8 cellular contexts compared by ENCODE assay signal in the genomic region with DNA sequence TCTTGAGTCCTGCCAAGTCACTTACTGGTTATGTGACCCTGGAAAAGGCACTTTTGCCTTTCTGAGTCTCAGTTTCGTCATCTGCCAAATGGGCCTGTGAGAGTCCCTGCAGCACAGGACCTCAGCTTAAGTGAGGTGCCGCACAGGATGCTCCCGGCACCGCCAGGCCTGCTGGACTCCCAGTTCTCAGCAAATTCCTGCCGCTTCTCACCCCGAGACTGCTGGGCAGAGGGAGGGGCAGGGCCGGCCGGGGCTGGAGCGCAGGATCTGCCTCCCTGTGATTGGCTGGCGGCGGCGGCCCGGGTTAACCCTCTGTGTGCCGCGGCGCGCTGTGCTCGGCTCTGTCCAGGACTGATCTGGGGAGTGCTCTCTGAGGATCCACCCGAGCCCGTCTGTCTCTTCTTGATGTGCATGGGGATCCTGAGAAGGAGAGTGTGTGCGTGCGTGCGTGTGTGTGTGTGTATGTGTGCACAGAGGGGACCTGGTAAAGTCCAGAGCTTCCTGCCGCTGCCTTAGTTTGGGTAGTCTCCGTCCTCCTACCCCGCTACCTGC. TPM values are rescaled to one million over a fixed set of nuclear protein-coding genes. Genes with fewer than 3 reads are reported as not detected.
DNase-seq lines count a peak whose midpoint lies in the region; ATAC-seq and TF ChIP-seq lines count a peak whose summit lies in the region.

No MANE protein-coding gene starts in this region.

- peaks cover 90% of the 10 kb centered on the region for H3K36me3 ChIP-seq in DND-41 (ENCODE audit: insufficient read depth, low read length)
- peaks cover 12% of the 10 kb centered on the region for H3K36me3 ChIP-seq in Panc1 (ENCODE audit: control insufficient read depth, insufficient read depth, low read length)
- peaks cover 3% of the 10 kb centered on the region for H3K36me3 ChIP-seq in kidney epithelial cell (ENCODE audit: control insufficient read depth, insufficient read depth, low read length)

- DNase-seq in DND-41, result no peak
- DNase-seq in HCEC 1CT, result peak; percentile 71
- DNase-seq in Panc1 (ENCODE audit: low read depth, low spot score), result no peak
- DNase-seq in cerebellum (ENCODE audit: low spot score), result peak; percentile 93
- DNase-seq in kidney epithelial cell (ENCODE audit: low read depth), result no peak
- DNase-seq in stimulated activated CD4-positive, alpha-beta T cell treated with anti-CD3 and anti-CD28 coated beads, Interleukin-2, amount 100 ng/mL, for 24 hours, result peak; percentile 51 to 68
- no peak for DNase-seq in NCI-H524 treated with DMSO at 0.1 percent for 48 hours (lab: John Stamatoyannopoulos, UW)

- peak overlapping the region; percentile 88 for H3K4me2 ChIP-seq in DND-41 (ENCODE audit: insufficient read depth, low read length)

- in situ Hi-C loops in Panc1 (cut with HindIII; ENCODE audit: low pct_unique_long_range_greater_than_20kb, low sequenced_read_pairs), result no loop called here

- no peaks in the 10 kb centered on the region for H3K9me3 ChIP-seq in DND-41 (ENCODE audit: insufficient read depth, low read length, severe bottlenecking)
- no peaks in the 10 kb centered on the region for H3K9me3 ChIP-seq in Panc1 (ENCODE audit: control insufficient read depth, insufficient read depth, low read depth, low read length)

- H3K27me3 ChIP-seq in DND-41 (ENCODE audit: insufficient read depth, low read length, poor library complexity), result no peaks in the 10 kb centered on the region
- H3K27me3 ChIP-seq in Panc1 (ENCODE audit: control insufficient read depth, insufficient read depth, low read length), result no peaks in the 10 kb centered on the region
- no peaks in the 10 kb centered on the region for H3K27me3 ChIP-seq in kidney epithelial cell (ENCODE audit: control insufficient read depth, insufficient read depth, low read length)

- peak overlapping the region; percentile 86 for H3K27ac ChIP-seq in DND-41 (ENCODE audit: low read length)
- H3K27ac ChIP-seq in Panc1 (ENCODE audit: low read length), result peak overlapping the region; percentile 76

- peak overlapping the region; percentile 50 for H3K9ac ChIP-seq in DND-41 (ENCODE audit: low read depth, low read length)

- ATAC-seq in DND-41 (ENCODE audit: insufficient read depth, low read depth) (no peak), Panc1 (peak; percentile 82), GM21360 (IDR thresholded peaks at IDR 0.05; ENCODE audit: unreplicated experiment) (no peak)

- H2AFZ ChIP-seq in DND-41 (ENCODE audit: low read depth, low read length), result no peak overlapping the region

- POLR2A ChIA-PET in Panc1 (lab: Charles Lee), result interaction anchor here (0.5 to 0.8 kb wide), 2 partner anchors 16 to 588 kb away, joined by 4 to 6 read pairs; no protein-coding TSS in a partner anchor

- H3K4me1 ChIP-seq in DND-41 (ENCODE audit: insufficient read depth, low read length) (peaks cover 64% of the 10 kb centered on the region), Panc1 (ENCODE audit: control insufficient read depth, insufficient read depth, low read length) (peaks cover 22% of the 10 kb centered on the region)

- BruUV-seq in Panc1 (replicated peaks; lab: Mats Ljungman, UMichigan), result no TSS peak

- CTCF ChIA-PET in Panc1 (lab: Charles Lee), result interaction anchor here (0.6 to 3.0 kb wide), 8 partner anchors 9 to 273 kb away, joined by 3 to 72 read pairs (median 4); partner anchors contain the start of gene RHOF

- no peak for TF ChIP-seq CTCF in DND-41 (IDR thresholded peaks at IDR 0.05; ENCODE audit: borderline replicate concordance, extremely low read depth, low read length, poor library complexity, severe bottlenecking)
- TF ChIP-seq CTCF in Panc1 (IDR thresholded peaks at IDR 0.05), result no peak
- TF ChIP-seq CTCF in kidney epithelial cell (IDR thresholded peaks at IDR 0.05; ENCODE audit: insufficient read depth, low read length, poor library complexity, severe bottlenecking), result no peak

- H3K4me3 ChIP-seq in DND-41 (ENCODE audit: low read depth in 1 of 2, low read length in 2 of 2) (peak overlapping the region; percentile 17 to 57; a peak in 3 of 4 replicates), Panc1 (ENCODE audit: low read depth in 2 of 2, low read length in 2 of 2) (peak overlapping the region; percentile 59 to 82), kidney epithelial cell (ENCODE audit: low read depth, low read length) (peak overlapping the region; percentile 48)

- peaks cover 95% of the 10 kb centered on the region for H3K79me2 ChIP-seq in DND-41 (ENCODE audit: insufficient read depth, low read length)

- intact Hi-C loops in Panc1 (cut with micrococcal nuclease; ENCODE audit: unreplicated experiment), result no loop called here

- H4K20me1 ChIP-seq in DND-41 (ENCODE audit: insufficient read depth, low read length), result peaks cover 77% of the 10 kb centered on the region

RNA-seq across cellular contexts. Expression of gene SETD1B, which starts 8.6 kb away (rescaled TPM):
- 31.2 TPM for total RNA-seq in Panc1 (2021; ENCODE audit: unreplicated experiment)
- polyA plus RNA-seq in Panc1 (2012; ENCODE audit: insufficient read length), result 24.0 TPM
- 3.8 TPM for total RNA-seq in cerebellum
- total RNA-seq in kidney epithelial cell, result 8.1 and 9.6 TPM in 2 replicates

RNA-seq across cellular contexts. Expression of gene RHOF, which starts 18.9 kb away (rescaled TPM):
- total RNA-seq in Panc1 (2021; ENCODE audit: unreplicated experiment) (71.8 TPM), cerebellum (16.5 TPM), kidney epithelial cell (194 and 311 TPM in 2 replicates)
- 81.8 TPM for polyA plus RNA-seq in Panc1 (2012; ENCODE audit: insufficient read length)

RNA-seq across cellular contexts. Expression of gene HPD, which starts 46.3 kb away (rescaled TPM):
- total RNA-seq in Panc1 (2021; ENCODE audit: unreplicated experiment) (0.51 TPM), cerebellum (not detected), kidney epithelial cell (0.33 TPM in 1 of 2 replicates, not detected in the other)
- polyA plus RNA-seq in Panc1 (2012; ENCODE audit: insufficient read length), result 0.57 TPM

Comparison
In these comparisons a context has a peak if more than half of its experiments do, and no peak if none do; other contexts are left out.
1. DNase-seq: peak in HCEC 1CT (single experiment), cerebellum (single experiment) and stimulated activated CD4-positive, alpha-beta T cell treated with anti-CD3 and anti-CD28 coated beads, Interleukin-2, amount 100 ng/mL, for 24 hours (2 of 2); none in DND-41 (single experiment), Panc1 (single experiment), kidney epithelial cell (single experiment) and NCI-H524 treated with DMSO at 0.1 percent for 48 hours (single experiment).
2. Peak in every context shown above with its lines, with median percentiles within 50 percentile points of each other: H3K4me3 ChIP-seq.